ENCODE assay signal across 4 cellular contexts in the genomic region with DNA sequence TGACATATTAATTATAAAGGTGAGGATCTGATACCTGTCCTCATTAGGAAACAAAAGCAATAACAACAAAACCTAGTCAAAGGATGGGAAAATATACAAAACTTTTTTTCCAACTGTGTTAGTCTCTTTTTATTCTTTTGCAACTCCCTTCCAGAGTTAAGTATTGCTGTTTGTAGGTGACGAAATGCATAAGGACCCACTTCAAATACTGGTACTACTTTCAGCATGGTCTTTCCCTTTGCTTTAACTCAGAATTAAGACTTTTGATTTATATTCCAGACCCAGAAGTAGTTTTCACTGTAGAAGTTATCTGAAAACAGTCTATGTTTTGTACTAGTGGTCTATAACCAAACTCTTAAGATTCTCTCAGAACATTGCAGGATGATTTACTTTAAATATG. TPM values are rescaled to one million over a fixed set of nuclear protein-coding genes. Genes with fewer than 3 reads are reported as not detected.
"Had no signal": no experiment of that assay in that cellular context is flagged by ENCODE, and none has a peak within 500 bp of the region (broad histone marks: within the 10 kb centered on the region; RNA-seq: fewer than 3 reads in every experiment).

No MANE protein-coding gene starts in this region.

- H3K4me3 ChIP-seq: GM12878 had no signal

- DNase-seq: GDM1, GF-D8 had no signal

- ATAC-seq: GM12878 had no signal

RNA-seq across cellular contexts. Expression of gene ABCC9, which starts 34.1 kb away (rescaled TPM):
- total RNA-seq: G401 had no signal
